Comparison of ENCODE assay signal across 24 cellular contexts in genomic region chr3:142690613-142691012, GRCh38.
"Had no signal": no experiment of that assay in that cellular context is flagged by ENCODE, and none has a peak within 500 bp of the region (broad histone marks: within the 10 kb centered on the region; RNA-seq: fewer than 3 reads in every experiment).

No MANE protein-coding gene starts in this region.

- H3K36me3 ChIP-seq: colonic mucosa, gastrocnemius medialis, heart right ventricle, lower lobe of right lung had no signal

- H3K9me3 ChIP-seq: colonic mucosa, esophagus squamous epithelium, gastrocnemius medialis, heart right ventricle, left lung, lower lobe of right lung, mucosa of descending colon had no signal

- ATAC-seq: effector memory CD8-positive, alpha-beta T cell; esophagus mucosa; gastrocnemius medialis; heart right ventricle; left cardiac atrium; left lung; left ventricle myocardium superior; lower lobe of right lung; mucosa of descending colon had no signal

- H3K27me3 ChIP-seq: colonic mucosa, esophagus squamous epithelium, gastrocnemius medialis, heart right ventricle, left lung had no signal

- H3K27ac Mint-ChIP-seq: dendritic cell treated with granulocyte-macrophage colony-stimulating factor and Interleukin-4, amounts not matched to agents 40 ng/mL and 50 ng/mL, for 4 days; effector memory CD8-positive, alpha-beta T cell; endodermal cell; mesothelial cell of epicardium had no signal

- H3K9me3 Mint-ChIP-seq: dendritic cell treated with granulocyte-macrophage colony-stimulating factor and Interleukin-4, amounts not matched to agents 40 ng/mL and 50 ng/mL, for 4 days; effector memory CD8-positive, alpha-beta T cell; endodermal cell; mesothelial cell of epicardium had no signal

- DNase-seq: colonic mucosa; cortex of kidney; effector CD8-positive, alpha-beta T cell; effector memory CD8-positive, alpha-beta T cell; endodermal cell; erythroblast; esophagus squamous epithelium; foreskin fibroblast; foreskin melanocyte; gastrocnemius medialis; glutamatergic neuron; head of caudate nucleus; heart right ventricle; hippocampal formation; left cardiac atrium; left lung; left ventricle myocardium superior; lower lobe of right lung; mesenchymal stem cell; mucosa of descending colon had no signal

- H3K27ac ChIP-seq: colonic mucosa, epithelial cell of prostate, esophagus squamous epithelium, gastrocnemius medialis, heart right ventricle, left lung, lower lobe of right lung had no signal

- H3K4me3 Mint-ChIP-seq: dendritic cell treated with granulocyte-macrophage colony-stimulating factor and Interleukin-4, amounts not matched to agents 40 ng/mL and 50 ng/mL, for 4 days; effector memory CD8-positive, alpha-beta T cell; endodermal cell; mesothelial cell of epicardium had no signal

- H3K27me3 Mint-ChIP-seq: dendritic cell treated with granulocyte-macrophage colony-stimulating factor and Interleukin-4, amounts not matched to agents 40 ng/mL and 50 ng/mL, for 4 days; effector memory CD8-positive, alpha-beta T cell had no signal

- H3K4me3 ChIP-seq: colonic mucosa, esophagus squamous epithelium, gastrocnemius medialis, heart right ventricle, left lung, lower lobe of right lung, mucosa of descending colon had no signal
